Comparison of ENCODE assay signal across 1 cellular context in genomic region chr19:2977686-2978466, GRCh38.
TF ChIP-seq lines count a peak whose summit lies in the region.

No MANE protein-coding gene starts in this region.

TF ChIP-seq in HEK293, 187 proteins besides CTCF, POLR2A, EP300 and RAD21 (continued from another document):
- no peak for TF ChIP-seq BCL6B (tag by site-specific recombination; IDR thresholded peaks at IDR 0.05)
- no peak for TF ChIP-seq ZNF155 (tag by site-specific recombination; IDR thresholded peaks at IDR 0.05)
- TF ChIP-seq ZBTB48 (tag by site-specific recombination; IDR thresholded peaks at IDR 0.05) = peak; percentile 98
- TF ChIP-seq ZSCAN16 (tag by site-specific recombination; IDR thresholded peaks at IDR 0.05) = no peak
- no peak for TF ChIP-seq REST (tag by site-specific recombination; IDR thresholded peaks at IDR 0.05)
- TF ChIP-seq SP2 (tag by site-specific recombination; IDR thresholded peaks at IDR 0.05) = peak; percentile 27; the same call in 1 of the 2 replicates
